ENCODE assay signal across 10 cellular contexts in genomic region chr9:112032009-112032408, GRCh38.
A peak's percentile ranks its signal among the peaks of the same experiment; 100 is the strongest.
DNase-seq lines count a peak whose midpoint lies in the region; ATAC-seq, FAIRE-seq and TF ChIP-seq lines count a peak whose summit lies in the region.
"Had no signal": no experiment of that assay in that cellular context is flagged by ENCODE, and none has a peak within 500 bp of the region (broad histone marks: within the 10 kb centered on the region; RNA-seq: fewer than 3 reads in every experiment).

No MANE protein-coding gene starts in this region.

- H3K9me3 ChIP-seq in GM12878 (replicated peaks; ENCODE audit: control insufficient read depth, insufficient read depth, low read length) (no peaks in the 10 kb centered on the region), left ventricle myocardium inferior (replicated peaks) (no peaks in the 10 kb centered on the region)

- ATAC-seq in GM18499 (IDR thresholded peaks at IDR 0.05; ENCODE audit: insufficient read depth, unreplicated experiment) (peak; percentile 31), GM19438 (IDR thresholded peaks at IDR 0.05; ENCODE audit: low read depth, unreplicated experiment) (peak; percentile 54), HG03097 (IDR thresholded peaks at IDR 0.05; ENCODE audit: low FRiP score, unreplicated experiment) (peak; percentile 54), GM12878 (peak; percentile 50)

- H3K4me3 ChIP-seq in GM12878 (peak overlapping the region; percentile 42), left ventricle myocardium inferior (no peak overlapping the region)

- TF ChIP-seq EP300 in GM12878 (IDR thresholded peaks at IDR 0.05; ENCODE audit: borderline replicate concordance in 1 of 2, control insufficient read depth in 1 of 2, low read depth in 2 of 2, low read length in 2 of 2), result peak; percentile 95 to 99

- intact Hi-C loops in GM12878 (cut with micrococcal nuclease; ENCODE audit: unreplicated experiment) (loop anchor here (2.0 kb wide), 1 partner anchor 133 kb away; no protein-coding TSS in a partner anchor), left ventricle myocardium inferior (cut with micrococcal nuclease) (no loop called here)

- TF ChIP-seq RAD21 in GM12878 (IDR thresholded peaks at IDR 0.05; ENCODE audit: insufficient read depth, low read depth, low read length), result peak; percentile 29; the same call in 1 of the 2 replicates

- SMC1A ChIA-PET in GM12878 (lab: Charles Lee; ENCODE audit: uncharacterized antibody, unreplicated experiment), result interaction anchor here (0.7 to 14.5 kb wide), 11 partner anchors 15 to 273 kb away, joined by 3 to 313 read pairs (median 8); no protein-coding TSS in a partner anchor

- no peaks in the 10 kb centered on the region for H3K27me3 ChIP-seq in GM12878 (replicated peaks in 1 of 2; ENCODE audit: control insufficient read depth in 2 of 2, insufficient read depth in 2 of 2, low read length in 1 of 2)
- H3K27me3 ChIP-seq in left ventricle myocardium inferior (ENCODE audit: low read depth), result no peaks in the 10 kb centered on the region

- H3K4me2 ChIP-seq in GM12878 (ENCODE audit: control insufficient read depth, insufficient read depth), result peak overlapping the region; percentile 91

- no TSS peak for BruUV-seq in GM12878 (replicated peaks; lab: Mats Ljungman, UMichigan)

- WGBS in GM12878 (ENCODE audit: insufficient coverage, insufficient replicate concordance, low lambda C conversion rate, missing lambda C conversion rate), result 0% methylated on average over 2 of the region's 2 CpGs

- H4K20me1 ChIP-seq in GM12878 (ENCODE audit: control insufficient read depth, insufficient read depth), result no peaks in the 10 kb centered on the region

- CTCF ChIA-PET in GM12878 (lab: Yijun Ruan, JAX), result interaction anchor here (0.6 to 6.4 kb wide), 5 partner anchors 11 to 67 kb away, joined by 3 to 74 read pairs (median 3); no protein-coding TSS in a partner anchor

- H3K79me2 ChIP-seq in GM12878 (ENCODE audit: control insufficient read depth, insufficient read depth, low read length), result peaks cover 19% of the 10 kb centered on the region

- H2AFZ ChIP-seq in GM12878 (ENCODE audit: control insufficient read depth, low read depth, low read length), result no peak overlapping the region

- H3K4me1 ChIP-seq in GM12878 (ENCODE audit: control insufficient read depth, insufficient read depth, low read length) (peaks cover 67% of the 10 kb centered on the region), left ventricle myocardium inferior (peaks cover 19% of the 10 kb centered on the region)

- FAIRE-seq in GM12878 (lab: Jason Lieb, UNC), result no peak

- peak; percentile 62 for TF ChIP-seq POLR2A in GM12878 (IDR thresholded peaks at IDR 0.05; ENCODE audit: low read depth, low read length)

- in situ Hi-C loops in GM12878 (cut with MboI), result no loop called here

- H3K9ac ChIP-seq in GM12878 (ENCODE audit: control insufficient read depth, insufficient read depth, low read length), result peak overlapping the region; percentile 72

- peak; percentile 97 for DNase-seq in GM12878 (ENCODE audit: low read depth, low spot score)
- DNase-seq in GDM1 (lab: John Stamatoyannopoulos, UW), result no peak
- DNase-seq in left ventricle myocardium inferior, result no peak
- DNase-seq in superior temporal gyrus (ENCODE audit: extremely low spot score), result no peak
- DNase-seq in occipital lobe (lab: John Stamatoyannopoulos, UW), result no peak
- DNase-seq: foreskin melanocyte, SW 1271 had no signal

- POLR2A ChIA-PET in GM12878 (lab: Charles Lee), result interaction anchor here (0.5 to 10.9 kb wide), 10 partner anchors 11 to 136 kb away, joined by 3 to 158 read pairs (median 6); partner anchors contain the start of gene UGCG

- RAD21 ChIA-PET in GM12878 (lab: Charles Lee; ENCODE audit: unreplicated experiment), result interaction anchor here (1.0 to 14.7 kb wide), 14 partner anchors 12 to 135 kb away, joined by 3 to 339 read pairs (median 8); partner anchors contain the start of gene UGCG

- H3K36me3 ChIP-seq in GM12878 (ENCODE audit: control insufficient read depth in 2 of 2, insufficient read depth in 2 of 2, low read length in 1 of 2) (no peaks in the 10 kb centered on the region), left ventricle myocardium inferior (no peaks in the 10 kb centered on the region)

- TF ChIP-seq CTCF in GM12878 (IDR thresholded peaks at IDR 0.05 in 2 of 3, conservative IDR thresholded peaks at IDR 0.05 in 1 of 3; ENCODE audit: control insufficient read depth in 2 of 3, extremely low read depth in 1 of 3, insufficient read depth in 1 of 3, low read depth in 3 of 3, low read length in 3 of 3) (no peak), left ventricle myocardium inferior (IDR thresholded peaks at IDR 0.05; ENCODE audit: borderline replicate concordance) (no peak)

- H3K27ac ChIP-seq in GM12878 (ENCODE audit: control insufficient read depth, insufficient read depth), result peak overlapping the region; percentile 97
- no peak overlapping the region for H3K27ac ChIP-seq in left ventricle myocardium inferior (replicated peaks)

TF ChIP-seq in GM12878, 131 proteins besides CTCF, POLR2A, EP300 and RAD21 (continues in another document):
- TF ChIP-seq DPF2 (IDR thresholded peaks at IDR 0.05) (no peak), STAT3 (IDR thresholded peaks at IDR 0.05; ENCODE audit: low read depth, low read length) (peak; percentile 86; the same call in 1 of the 2 replicates), HDAC2 (IDR thresholded peaks at IDR 0.05) (no peak), RB1 (IDR thresholded peaks at IDR 0.05; ENCODE audit: borderline replicate concordance) (no peak), CREB1 (IDR thresholded peaks at IDR 0.05; ENCODE audit: low read depth) (no peak), IKZF2 (IDR thresholded peaks at IDR 0.05) (no peak), MTA3 (IDR thresholded peaks at IDR 0.05; ENCODE audit: borderline replicate concordance, low read length) (no peak), HCFC1 (IDR thresholded peaks at IDR 0.05; ENCODE audit: low read length) (no peak), CHD1 (IDR thresholded peaks at IDR 0.05; ENCODE audit: low read depth, low read length) (no peak), CBX3 (IDR thresholded peaks at IDR 0.05; ENCODE audit: borderline replicate concordance, low read depth) (no peak), WRNIP1 (IDR thresholded peaks at IDR 0.05; ENCODE audit: borderline replicate concordance, low read depth, low read length) (0 out of 2 replicates have a peak, but pooled peaks have one; percentile 72), SRF (IDR thresholded peaks at IDR 0.05; ENCODE audit: low read depth in 2 of 2, low read length in 2 of 2) (0 out of 4 replicates have a peak, but pooled peaks of 1 of the 2 experiments have one; percentile 10), PRDM15 (CRISPR knock-in tag; IDR thresholded peaks at IDR 0.05) (no peak), IKZF1 (conservative IDR thresholded peaks at IDR 0.05) (no peak), NR2F1 (conservative IDR thresholded peaks at IDR 0.05) (no peak), BCLAF1 (IDR thresholded peaks at IDR 0.05) (no peak), SREBF1 (IDR thresholded peaks at IDR 0.05; ENCODE audit: low read length) (no peak)
